10 cellular contexts compared by ENCODE assay signal in the genomic region with DNA sequence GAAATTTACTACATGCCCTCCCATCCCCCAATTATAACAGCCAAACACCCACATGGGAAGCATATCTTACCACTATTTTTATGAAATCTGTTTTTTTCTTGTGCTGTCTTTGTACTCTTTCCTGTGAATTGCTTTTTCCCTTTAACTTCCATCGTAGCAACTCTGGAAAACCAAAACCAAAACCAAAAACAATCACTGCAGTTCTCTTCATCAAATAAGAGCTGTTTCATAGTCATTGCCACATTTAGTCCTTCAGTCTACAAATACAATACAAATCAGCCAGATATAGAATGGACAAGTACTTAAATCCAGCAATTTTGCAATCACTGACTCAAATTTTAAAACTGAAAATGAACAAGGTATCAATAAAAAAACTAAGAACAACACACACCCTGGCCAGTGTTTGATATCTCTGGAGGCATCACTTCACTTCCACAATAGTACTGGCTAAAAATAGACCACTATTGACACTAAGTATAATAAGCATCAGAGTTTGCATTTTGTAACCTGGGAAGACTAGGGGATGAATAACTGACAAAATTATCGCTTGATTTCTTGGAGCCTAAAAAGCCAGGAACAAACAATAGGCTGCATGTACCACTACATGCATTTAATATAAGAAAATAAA. TPM values are rescaled to one million over a fixed set of nuclear protein-coding genes. Genes with fewer than 3 reads are reported as not detected.
DNase-seq lines count a peak whose midpoint lies in the region; ATAC-seq and TF ChIP-seq lines count a peak whose summit lies in the region.
"Had no signal": no experiment of that assay in that cellular context is flagged by ENCODE, and none has a peak within 500 bp of the region (broad histone marks: within the 10 kb centered on the region; RNA-seq: fewer than 3 reads in every experiment).

No MANE protein-coding gene starts in this region.

- peaks cover 16% of the 10 kb centered on the region for H3K4me1 Mint-ChIP-seq in activated T-cell treated with anti-CD3 and anti-CD28 coated beads, Interleukin-2, amount 50 U/mL, for 72 hours (ENCODE audit: low read depth)
- H3K4me1 Mint-ChIP-seq in mesothelial cell of epicardium: peaks cover 9% of the 10 kb centered on the region

- intact Hi-C loops in upper lobe of right lung (cut with DNase I): no loop called here

- TF ChIP-seq CTCF in cardiac fibroblast (IDR thresholded peaks at IDR 0.05; ENCODE audit: low read depth, low read length) (no peak), mesothelial cell of epicardium (IDR thresholded peaks at IDR 0.05; ENCODE audit: unreplicated experiment) (no peak), upper lobe of right lung (IDR thresholded peaks at IDR 0.05) (no peak)

- peaks cover 35% of the 10 kb centered on the region for H3K36me3 ChIP-seq in upper lobe of right lung

- no peaks in the 10 kb centered on the region for H3K27me3 ChIP-seq in upper lobe of right lung

- no peak for DNase-seq in activated T-cell treated with anti-CD3 and anti-CD28 coated beads, Interleukin-2, amount 50 U/mL, for 72 hours
- no peak for DNase-seq in activated T-cell treated with anti-CD3 and anti-CD28 coated beads, Interleukin-2, amount 50 U/mL, for 48 hours
- DNase-seq in cardiac fibroblast (ENCODE audit: low read depth in 2 of 2) (peak; percentile 25 to 37), mesothelial cell of epicardium (ENCODE audit: low spot score in 2 of 2, unreplicated experiment in 2 of 2) (no peak), upper lobe of right lung (no peak), glomerular visceral epithelial cell (ENCODE audit: extremely low spot score) (no peak)
- DNase-seq: KG1, naive B cell had no signal

- no peak for ATAC-seq in activated T-cell treated with anti-CD3 and anti-CD28 coated beads, Interleukin-2, amount 50 U/mL, for 72 hours (replicated peaks in 1 of 2)
- ATAC-seq in upper lobe of right lung (no peak), HG03025 (IDR thresholded peaks at IDR 0.05; ENCODE audit: low FRiP score, unreplicated experiment) (no peak), HG02678 (IDR thresholded peaks at IDR 0.05; ENCODE audit: unreplicated experiment) (no peak)

- peak overlapping the region; percentile 52 for H3K27ac Mint-ChIP-seq in activated T-cell treated with anti-CD3 and anti-CD28 coated beads, Interleukin-2, amount 50 U/mL, for 72 hours
- H3K27ac Mint-ChIP-seq in mesothelial cell of epicardium: peak overlapping the region; percentile 6

- H3K36me3 Mint-ChIP-seq in activated T-cell treated with anti-CD3 and anti-CD28 coated beads, Interleukin-2, amount 50 U/mL, for 72 hours (ENCODE audit: insufficient read depth in 2 of 2): peaks cover 5 to 18% of the 10 kb centered on the region in 2 donors
- peaks cover 19% of the 10 kb centered on the region for H3K36me3 Mint-ChIP-seq in mesothelial cell of epicardium

- peaks cover 53% of the 10 kb centered on the region for H3K4me1 ChIP-seq in upper lobe of right lung

- no peaks in the 10 kb centered on the region for H3K27me3 Mint-ChIP-seq in activated T-cell treated with anti-CD3 and anti-CD28 coated beads, Interleukin-2, amount 50 U/mL, for 72 hours (ENCODE audit: low read depth)
- H3K27me3 Mint-ChIP-seq in mesothelial cell of epicardium (ENCODE audit: low read depth): no peaks in the 10 kb centered on the region
- H3K27me3 Mint-ChIP-seq: naive B cell had no signal

- H3K4me3 Mint-ChIP-seq in activated T-cell treated with anti-CD3 and anti-CD28 coated beads, Interleukin-2, amount 50 U/mL, for 72 hours: peak overlapping the region in 1 of 2 donors; percentile 31
- no peak overlapping the region for H3K4me3 Mint-ChIP-seq in mesothelial cell of epicardium
- H3K4me3 Mint-ChIP-seq: naive B cell had no signal

- no peaks in the 10 kb centered on the region for H3K9me3 ChIP-seq in upper lobe of right lung

- H3K4me3 ChIP-seq in cardiac fibroblast (replicated peaks in 1 of 2; ENCODE audit: low read depth in 2 of 2, low read length in 2 of 2) (peak overlapping the region in 1 of 2 donors; percentile 11), upper lobe of right lung (peak overlapping the region; percentile 9)

- H3K9me3 Mint-ChIP-seq in activated T-cell treated with anti-CD3 and anti-CD28 coated beads, Interleukin-2, amount 50 U/mL, for 72 hours: no peaks in the 10 kb centered on the region
- no peaks in the 10 kb centered on the region for H3K9me3 Mint-ChIP-seq in mesothelial cell of epicardium
- H3K9me3 Mint-ChIP-seq: naive B cell had no signal

- H3K27ac ChIP-seq in upper lobe of right lung: peak overlapping the region; percentile 20

RNA-seq across cellular contexts. Expression of gene PUM3, which starts 5.4 kb away (rescaled TPM):
- total RNA-seq in activated T-cell treated with anti-CD3 and anti-CD28 coated beads, Interleukin-2, amount 50 U/mL, for 72 hours: 10 to 100 TPM; 57.6 to 61.5 TPM
- total RNA-seq in mesothelial cell of epicardium: 49.5 to 58.6 TPM (median 53.0 TPM) in 3 replicates
- total RNA-seq in upper lobe of right lung: 40.4 TPM

Comparison
In these comparisons a context has a peak if more than half of its experiments do, and no peak if none do; other contexts are left out.
1. DNase-seq: peak in cardiac fibroblast (2 of 2); none in activated T-cell treated with anti-CD3 and anti-CD28 coated beads, Interleukin-2, amount 50 U/mL, for 72 hours (0 of 2), activated T-cell treated with anti-CD3 and anti-CD28 coated beads, Interleukin-2, amount 50 U/mL, for 48 hours (0 of 2), mesothelial cell of epicardium (0 of 2), upper lobe of right lung (single experiment) and glomerular visceral epithelial cell (single experiment).